ENCODE assay signal across 8 cellular contexts in genomic region chr18:36297419-36298112, GRCh38. TPM values are rescaled to one million over a fixed set of nuclear protein-coding genes. Genes with fewer than 3 reads are reported as not detected.
DNase-seq lines count a peak whose midpoint lies in the region; ATAC-seq and TF ChIP-seq lines count a peak whose summit lies in the region.

TSS of gene FHOD3 (plus strand) at chr18:36297713. CDS start at chr18:36297836, 123 bp downstream.

- no peak for TF ChIP-seq CTCF in BJ (IDR thresholded peaks at IDR 0.05; ENCODE audit: insufficient read depth, low read depth, low read length)
- TF ChIP-seq CTCF in Peyer's patch (IDR thresholded peaks at IDR 0.05), result no peak
- TF ChIP-seq CTCF in lung (IDR thresholded peaks at IDR 0.05; ENCODE audit: control extremely low read depth, extremely low read depth), result no peak

- H3K4me1 ChIP-seq in Peyer's patch (peaks cover 0 to 22% (median 6%) of the 10 kb centered on the region in 4 donors), endocrine pancreas (ENCODE audit: control insufficient read depth, insufficient read depth, low read length) (no peaks in the 10 kb centered on the region), lung (ENCODE audit: control insufficient read depth in 2 of 2, insufficient read depth in 2 of 2, low read length in 2 of 2) (peaks cover 0 to 12% of the 10 kb centered on the region in 2 donors)

- POLR2A ChIA-PET in BJ (lab: Charles Lee), result interaction anchor here (0.6 to 1.0 kb wide), 2 partner anchors 12 to 143 kb away, joined by 6 to 7 read pairs; no protein-coding TSS in a partner anchor

- H3K27me3 ChIP-seq in BJ (ENCODE audit: control insufficient read depth, insufficient read depth, low read length) (no peaks in the 10 kb centered on the region), Peyer's patch (peaks cover 0 to 9% of the 10 kb centered on the region in 2 donors), endocrine pancreas (ENCODE audit: control insufficient read depth, insufficient read depth, low read length) (no peaks in the 10 kb centered on the region), lung (ENCODE audit: control insufficient read depth, insufficient read depth) (peaks cover 6% of the 10 kb centered on the region)

- WGBS in lung, 2 donors, result 0 to 1% methylated on average over 70 to 89 of the region's 89 CpGs

- no peak for TF ChIP-seq POLR2A in Peyer's patch (IDR thresholded peaks at IDR 0.05)

- peak within 1 kb of the TSS; percentile 68 for H3K4me3 ChIP-seq in BJ (ENCODE audit: low read depth, low read length)
- H3K4me3 ChIP-seq in Peyer's patch, result peak within 1 kb of the TSS; percentile 46 to 70 (median 54)
- peak within 1 kb of the TSS; percentile 72 for H3K4me3 ChIP-seq in endocrine pancreas (ENCODE audit: control insufficient read depth, insufficient read depth, low read length)
- peak within 1 kb of the TSS; percentile 41 for H3K4me3 ChIP-seq in lung

- H3K36me3 ChIP-seq in BJ (ENCODE audit: control insufficient read depth, insufficient read depth, low read length) (no peaks in the 10 kb centered on the region), Peyer's patch (no peaks in the 10 kb centered on the region), endocrine pancreas (ENCODE audit: control insufficient read depth, insufficient read depth, low read length) (no peaks in the 10 kb centered on the region), lung (ENCODE audit: control insufficient read depth in 2 of 2, insufficient read depth in 2 of 2, low read length in 2 of 2) (no peaks in the 10 kb centered on the region)

- peak; percentile 74 for ATAC-seq in GM18867 (IDR thresholded peaks at IDR 0.05; ENCODE audit: unreplicated experiment)
- peak; percentile 46 for ATAC-seq in HG03095 (IDR thresholded peaks at IDR 0.05; ENCODE audit: unreplicated experiment)
- peak; percentile 58 for ATAC-seq in lung (ENCODE audit: insufficient read depth, low FRiP score)

- peak within 1 kb of the TSS; percentile 56 for H3K9ac ChIP-seq in endocrine pancreas (ENCODE audit: control insufficient read depth, insufficient read depth, low read length)

- H3K9me3 ChIP-seq in Peyer's patch, result no peaks in the 10 kb centered on the region
- H3K9me3 ChIP-seq in endocrine pancreas (ENCODE audit: control insufficient read depth, low read length), result no peaks in the 10 kb centered on the region
- H3K9me3 ChIP-seq in lung (ENCODE audit: control insufficient read depth in 2 of 2, insufficient read depth in 1 of 2, low read length in 1 of 2), result peaks cover 0 to 4% of the 10 kb centered on the region in 2 donors

- H3K27ac ChIP-seq in Peyer's patch, result peak within 1 kb of the TSS in 3 of 4 donors; percentile 1 to 52 (median 24)
- peak within 1 kb of the TSS; percentile 20 to 85 for H3K27ac ChIP-seq in lung (ENCODE audit: low read depth in 1 of 2, low read length in 1 of 2)
- H3K27ac ChIP-seq in temporal lobe (ENCODE audit: low read depth, low read length), result no peak within 1 kb of the TSS

- no peak for DNase-seq in BJ (ENCODE audit: low read depth)
- peak in 2 of 3 donors; percentile 58 to 63 for DNase-seq in Peyer's patch
- DNase-seq in lung (ENCODE audit: low spot score), result peak; percentile 39
- DNase-seq in T-helper 1 cell, result no peak

- CTCF ChIA-PET in BJ (lab: Yijun Ruan, JAX), result interaction anchor here (0.5 to 2.3 kb wide), 6 partner anchors 12 to 391 kb away, joined by 3 to 11 read pairs (median 4); no protein-coding TSS in a partner anchor

RNA-seq across cellular contexts. Expression of gene FHOD3, which starts in this region (rescaled TPM):
- polyA plus RNA-seq in BJ (2011; rRNA removed), result 24.6 and 27.1 TPM in 2 replicates
- 23.8 and 25.6 TPM in 2 replicates for polyA minus RNA-seq in BJ (2011; rRNA and poly(A)+ RNA removed)
- 10 to 100 TPM in 1 of 4 donors, 1 to 10 TPM in 2, under 1 TPM in 1; 0.53 to 10.7 (median 4.6) TPM for total RNA-seq in Peyer's patch
- 1 to 10 TPM; 4.4 to 7.4 TPM for total RNA-seq in lung
- 1 to 10 TPM; 1.0 to 1.3 TPM for polyA plus RNA-seq in lung
- 41.6 TPM for total RNA-seq in temporal lobe

Comparison
In these comparisons a context has a peak if more than half of its experiments do, and no peak if none do; other contexts are left out.
1. RNA of gene FHOD3 (polyA plus RNA-seq): 24.6 to 27.1 TPM in BJ; 1.0 to 1.3 TPM in lung; every median in the first group is over 10 times any median in the second.
2. DNase-seq: peak in Peyer's patch (2 of 3) and lung (single experiment); none in BJ (single experiment) and T-helper 1 cell (0 of 5).
3. Peak in every context shown above with its lines, with median percentiles within 50 percentile points of each other: H3K4me3 ChIP-seq and ATAC-seq.